ENCODE assay signal across 16 cellular contexts in the genomic region with DNA sequence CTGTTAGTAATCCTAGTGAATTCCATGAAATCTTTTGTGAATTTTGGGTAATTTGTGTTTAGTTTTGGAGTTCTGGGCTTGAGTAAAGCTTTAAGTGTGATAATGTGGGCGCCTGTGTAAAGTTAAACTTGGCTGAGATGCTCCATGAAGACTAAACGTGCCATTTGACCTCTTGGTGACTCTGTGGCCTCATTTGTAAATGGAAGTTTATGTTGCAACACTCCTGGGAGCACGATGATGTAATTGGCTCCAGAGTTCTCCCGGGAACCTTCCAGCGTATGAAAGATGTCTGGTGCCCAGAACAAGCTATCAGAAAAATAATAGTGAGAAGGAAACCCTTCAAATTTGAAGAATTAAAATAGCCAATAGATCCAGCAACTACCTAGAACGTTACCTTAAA.
DNase-seq lines count a peak whose midpoint lies in the region; ATAC-seq and TF ChIP-seq lines count a peak whose summit lies in the region.
"Had no signal": no experiment of that assay in that cellular context is flagged by ENCODE, and none has a peak within 500 bp of the region (broad histone marks: within the 10 kb centered on the region; RNA-seq: fewer than 3 reads in every experiment).

No MANE protein-coding gene starts in this region.

- WGBS in adrenal gland, 4 donors, result 36 to 55% (median 47%) methylated on average over 6 of the region's 6 CpGs

- H3K27ac ChIP-seq in adrenal gland, result no peak overlapping the region
- H3K27ac ChIP-seq: esophagus muscularis mucosa, HL-60 had no signal

- H3K4me3 ChIP-seq in adrenal gland (no peak overlapping the region), skeletal muscle cell (ENCODE audit: low read depth, low read length) (no peak overlapping the region)
- H3K4me3 ChIP-seq: coronary artery, esophagus muscularis mucosa had no signal

- H3K9me3 Mint-ChIP-seq in T-cell, result peaks cover 2 to 15% (median 14%) of the 10 kb centered on the region in 3 donors
- H3K9me3 Mint-ChIP-seq: activated CD4-positive, alpha-beta memory T cell treated with anti-CD3 and anti-CD28 coated beads for 36 hours had no signal

- H3K4me1 ChIP-seq in adrenal gland (replicated peaks in 1 of 2), result no peaks in the 10 kb centered on the region

- no peak overlapping the region for H3K4me3 Mint-ChIP-seq in T-cell
- H3K4me3 Mint-ChIP-seq: activated CD4-positive, alpha-beta memory T cell treated with anti-CD3 and anti-CD28 coated beads for 36 hours; activated T-cell treated with anti-CD3 and anti-CD28 coated beads, Interleukin-2, amount 50 U/mL, for 72 hours had no signal

- H3K9me3 ChIP-seq in adrenal gland (replicated peaks in 1 of 3), result no peaks in the 10 kb centered on the region
- H3K9me3 ChIP-seq: esophagus muscularis mucosa had no signal

- DNase-seq in HCEC 1CT, result peak; percentile 72
- peak in 5 of 7 donors; percentile 14 to 54 (median 33) for DNase-seq in adrenal gland
- DNase-seq in left ventricle myocardium superior, result peak; percentile 24
- peak; percentile 77 for DNase-seq in skeletal muscle cell (ENCODE audit: low read depth)
- DNase-seq in T1000 (lab: John Stamatoyannopoulos, UW), result no peak
- DNase-seq in UCSD-AML1 (lab: John Stamatoyannopoulos, UW; ENCODE audit: unreplicated experiment), result no peak
- DNase-seq in T-cell, result no peak
- DNase-seq: activated CD4-positive, alpha-beta memory T cell treated with anti-CD3 and anti-CD28 coated beads for 36 hours; activated T-cell treated with anti-CD3 and anti-CD28 coated beads, Interleukin-2, amount 50 U/mL, for 72 hours; DMS53; NCI-H2081 treated with DMSO at 0.1 percent for 48 hours; substantia nigra had no signal

- no peak for TF ChIP-seq CTCF in adrenal gland (IDR thresholded peaks at IDR 0.05)

- H3K36me3 Mint-ChIP-seq in T-cell, result no peaks in the 10 kb centered on the region
- H3K36me3 Mint-ChIP-seq: activated CD4-positive, alpha-beta memory T cell treated with anti-CD3 and anti-CD28 coated beads for 36 hours had no signal

- H3K4me1 Mint-ChIP-seq in T-cell, result no peaks in the 10 kb centered on the region

- H3K27me3 ChIP-seq in adrenal gland, result no peaks in the 10 kb centered on the region
- H3K27me3 ChIP-seq: esophagus muscularis mucosa had no signal

- H3K36me3 ChIP-seq in adrenal gland (replicated peaks in 1 of 2), result no peaks in the 10 kb centered on the region
- H3K36me3 ChIP-seq: esophagus muscularis mucosa had no signal

- ATAC-seq in left ventricle myocardium superior, result peak; percentile 63
- ATAC-seq in HG02678 (IDR thresholded peaks at IDR 0.05; ENCODE audit: unreplicated experiment), result no peak
- no peak for ATAC-seq in T-cell (replicated peaks in 1 of 4)
- ATAC-seq: activated T-cell treated with anti-CD3 and anti-CD28 coated beads, Interleukin-2, amount 50 U/mL, for 72 hours had no signal

- CTCF ChIA-PET in T-cell (lab: Charles Lee), result interaction anchor here in 1 of 2 donors (0.6 kb wide), 1 partner anchor 7 kb away, joined by 3 read pairs; no protein-coding TSS in a partner anchor

- H3K27me3 Mint-ChIP-seq in T-cell, result no peaks in the 10 kb centered on the region
- H3K27me3 Mint-ChIP-seq: activated CD4-positive, alpha-beta memory T cell treated with anti-CD3 and anti-CD28 coated beads for 36 hours had no signal

- no peak for TF ChIP-seq POLR2A in adrenal gland (IDR thresholded peaks at IDR 0.05)

- no peak overlapping the region for H3K27ac Mint-ChIP-seq in T-cell
- H3K27ac Mint-ChIP-seq: activated CD4-positive, alpha-beta memory T cell treated with anti-CD3 and anti-CD28 coated beads for 36 hours; activated T-cell treated with anti-CD3 and anti-CD28 coated beads, Interleukin-2, amount 50 U/mL, for 72 hours had no signal

- intact Hi-C loops in adrenal gland (cut with DNase I) (no loop called here), left ventricle myocardium superior (cut with micrococcal nuclease) (no loop called here)

- POLR2A ChIA-PET in T-cell (lab: Charles Lee), result no interaction called here

Comparison
In these comparisons a context has a peak if more than half of its experiments do, and no peak if none do; other contexts are left out.
1. DNase-seq: peak in HCEC 1CT (single experiment), adrenal gland (5 of 7), left ventricle myocardium superior (single experiment) and skeletal muscle cell (single experiment); none in T1000 (single experiment), UCSD-AML1 (single experiment) and T-cell (0 of 34).